In the genomic region with DNA sequence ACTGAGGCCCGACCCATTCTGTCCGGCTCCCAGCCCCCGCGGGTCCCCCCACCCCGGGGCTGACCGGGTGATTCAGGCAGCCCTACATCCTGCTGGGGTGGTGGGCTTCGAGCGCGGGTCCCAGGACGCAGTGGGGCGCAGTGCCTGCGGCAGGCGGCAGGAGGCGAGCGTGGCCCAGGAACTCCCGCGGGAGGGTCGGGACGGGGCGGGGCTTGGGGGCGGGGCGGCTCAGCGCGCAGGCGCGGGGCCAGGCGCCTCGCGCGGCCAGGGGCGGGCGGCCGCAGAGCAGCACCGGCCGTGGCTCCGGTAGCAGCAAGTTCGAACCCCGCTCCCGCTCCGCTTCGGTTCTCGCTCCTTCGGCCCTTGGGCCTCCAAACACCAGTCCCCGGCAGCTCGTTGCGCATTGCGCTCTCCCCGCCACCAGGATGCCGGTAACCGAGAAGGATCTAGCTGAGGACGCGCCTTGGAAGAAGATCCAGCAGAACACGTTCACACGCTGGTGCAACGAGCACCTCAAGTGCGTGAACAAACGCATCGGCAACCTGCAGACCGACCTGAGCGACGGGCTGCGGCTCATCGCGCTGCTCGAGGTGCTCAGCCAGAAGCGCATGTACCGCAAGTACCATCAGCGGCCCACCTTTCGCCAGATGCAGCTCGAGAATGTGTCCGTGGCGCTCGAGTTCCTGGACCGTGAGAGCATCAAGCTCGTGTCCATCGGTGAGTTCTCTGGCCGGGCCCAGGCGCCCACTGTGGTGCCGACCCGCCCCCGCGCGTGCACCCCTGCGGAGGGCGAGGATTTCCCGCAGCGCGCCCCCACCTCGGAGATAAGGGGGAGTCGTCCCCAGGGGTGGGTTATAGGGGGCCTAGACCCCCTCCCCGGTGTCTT, we compare ENCODE assay signal across 8 cellular contexts. TPM values are rescaled to one million over a fixed set of nuclear protein-coding genes. Genes with fewer than 3 reads are reported as not detected.
DNase-seq lines count a peak whose midpoint lies in the region; ATAC-seq and TF ChIP-seq lines count a peak whose summit lies in the region.

Gene FLNB, plus strand, starts transcription at position 283 of the 886 bp plus-strand sequence. Its CDS starts 143 bp downstream, at position 426.

- WGBS in adipose tissue, 3 donors = 0% methylated on average over 61 to 91 of the region's 91 CpGs
- 0% methylated on average over 88 to 89 of the region's 91 CpGs for WGBS in heart right ventricle, 2 donors
- WGBS in prostate gland = under 1% methylated on average over 53 of the region's 91 CpGs

- H3K36me3 ChIP-seq in heart right ventricle (no peaks in the 10 kb centered on the region), prostate gland (no peaks in the 10 kb centered on the region)

- intact Hi-C loops in heart right ventricle (cut with DNase I) (loop anchor here (2.0 to 10.0 kb wide), 12 partner anchors 54 to 296 kb away; partner anchors contain the start of genes HTD2 (in 1 of the 10) and RPP14 (in 1 of the 10)), prostate gland (cut with DNase I) (loop anchor here (2.0 kb wide), 1 partner anchor 164 kb away; no protein-coding TSS in a partner anchor)

- H3K4me1 ChIP-seq in heart right ventricle (peaks cover 0 to 50% (median 39%) of the 10 kb centered on the region in 9 donors), prostate gland (replicated peaks) (peaks cover 19% of the 10 kb centered on the region)

- H3K4me3 ChIP-seq in heart right ventricle (peak within 1 kb of the TSS; percentile 62 to 99 (median 92)), prostate gland (peak within 1 kb of the TSS; percentile 75 to 88)

- no peak within 1 kb of the TSS for H3K27ac ChIP-seq in adipose tissue (ENCODE audit: low read depth, low read length)
- H3K27ac ChIP-seq in heart right ventricle = peak within 1 kb of the TSS; percentile 42 to 88 (median 81)
- H3K27ac ChIP-seq in prostate gland = peak within 1 kb of the TSS; percentile 84 to 93

- peak; percentile 66 for ATAC-seq in GM19467 (IDR thresholded peaks at IDR 0.05; ENCODE audit: unreplicated experiment)
- ATAC-seq in heart right ventricle = peak; percentile 87 to 95 (median 90)

- H3K9me3 ChIP-seq in heart right ventricle (no peaks in the 10 kb centered on the region), prostate gland (no peaks in the 10 kb centered on the region)

- peak; percentile 76 for DNase-seq in COLO668 (lab: John Stamatoyannopoulos, UW; ENCODE audit: unreplicated experiment)
- peak; percentile 48 for DNase-seq in HuH-7.5 (ENCODE audit: low spot score)
- peak; percentile 57 to 78 (median 70) for DNase-seq in T-helper 1 cell
- peak; percentile 57 to 81 for DNase-seq in heart right ventricle
- DNase-seq in prostate gland (ENCODE audit: low spot score) = peak; percentile 64
- DNase-seq in ureter (ENCODE audit: low spot score) = peak; percentile 78

- TF ChIP-seq CTCF in heart right ventricle (IDR thresholded peaks at IDR 0.05) = peak; percentile 58 to 82 (median 75)
- peak; percentile 81 to 94 (median 89) for TF ChIP-seq CTCF in prostate gland (IDR thresholded peaks at IDR 0.05)

- no peaks in the 10 kb centered on the region for H3K27me3 ChIP-seq in heart right ventricle
- H3K27me3 ChIP-seq in prostate gland (replicated peaks; ENCODE audit: insufficient read depth) = no peaks in the 10 kb centered on the region

- TF ChIP-seq POLR2A in prostate gland (IDR thresholded peaks at IDR 0.05) = peak; percentile 74

RNA-seq across cellular contexts. Expression of gene FLNB, which starts in this region (rescaled TPM):
- polyA plus RNA-seq in adipose tissue (10 to 100 TPM; 49.8 to 67.5 (median 61.3) TPM), heart right ventricle (10 to 100 TPM; 35.0 to 65.3 TPM)
- total RNA-seq in heart right ventricle (10 to 100 TPM; 27.4 to 61.8 (median 38.6) TPM), prostate gland (100 to 1,000 TPM; 331 to 408 TPM), ureter (303 TPM)
